9 cellular contexts compared by ENCODE assay signal in genomic region chr3:71103430-71103881, GRCh38.
A peak's percentile ranks its signal among the peaks of the same experiment; 100 is the strongest.
DNase-seq lines count a peak whose midpoint lies in the region; ATAC-seq, FAIRE-seq and TF ChIP-seq lines count a peak whose summit lies in the region.
"Had no signal": no experiment of that assay in that cellular context is flagged by ENCODE, and none has a peak within 500 bp of the region (broad histone marks: within the 10 kb centered on the region; RNA-seq: fewer than 3 reads in every experiment).

No MANE protein-coding gene starts in this region.

- peak overlapping the region; percentile 0 for H3K4me2 ChIP-seq in skeletal muscle satellite cell (ENCODE audit: low read length)

- FAIRE-seq in D721Med (lab: Jason Lieb, UNC), result no peak

- no peak for TF ChIP-seq CTCF in foreskin fibroblast (IDR thresholded peaks at IDR 0.05; ENCODE audit: low read depth, low read length)
- no peak for TF ChIP-seq CTCF in D721Med (IDR thresholded peaks at IDR 0.05; ENCODE audit: insufficient read depth, missing control alignments)
- no peak for TF ChIP-seq CTCF in GM10248 (IDR thresholded peaks at IDR 0.05; ENCODE audit: control extremely low read depth, extremely low read depth, low read depth, missing control alignments)

- H3K27me3 ChIP-seq in SJCRH30 (no peaks in the 10 kb centered on the region), skeletal muscle satellite cell (ENCODE audit: control insufficient read depth, insufficient read depth, low read length) (no peaks in the 10 kb centered on the region)

- POLR2A ChIA-PET in GM10248 (lab: Yijun Ruan, JAX), result interaction anchor here (0.7 kb wide), 1 partner anchor 43 kb away, joined by 3 read pairs; no protein-coding TSS in a partner anchor

- DNase-seq in H4 (ENCODE audit: low spot score) (peak; percentile 45), SJCRH30 (peak; percentile 77 to 83), foreskin fibroblast (peak; percentile 93 to 95), D721Med (ENCODE audit: insufficient read length, low spot score) (no peak), GM10248 (ENCODE audit: extremely low spot score) (no peak)
- DNase-seq: effector CD4-positive, alpha-beta T cell had no signal

- H3K36me3 ChIP-seq in SJCRH30, result no peaks in the 10 kb centered on the region
- peaks cover 5% of the 10 kb centered on the region for H3K36me3 ChIP-seq in skeletal muscle satellite cell (ENCODE audit: insufficient read depth, low read length)

- no peaks in the 10 kb centered on the region for H3K9me3 ChIP-seq in SJCRH30 (replicated peaks)
- no peaks in the 10 kb centered on the region for H3K9me3 ChIP-seq in skeletal muscle satellite cell (replicated peaks; ENCODE audit: low read length)

- ATAC-seq in HG03196 (IDR thresholded peaks at IDR 0.05; ENCODE audit: unreplicated experiment) (no peak), HG03139 (IDR thresholded peaks at IDR 0.05; ENCODE audit: unreplicated experiment) (no peak)

- H3K9ac ChIP-seq in skeletal muscle satellite cell (ENCODE audit: low read depth, low read length), result peak overlapping the region; percentile 73

- H3K4me1 ChIP-seq in SJCRH30 (peaks cover 34% of the 10 kb centered on the region), skeletal muscle satellite cell (ENCODE audit: control insufficient read depth, insufficient read depth, low read length) (peaks cover 62% of the 10 kb centered on the region)

- H3K4me3 ChIP-seq in SJCRH30 (peak overlapping the region; percentile 9; the same call in 1 of the 2 replicates), foreskin fibroblast (ENCODE audit: low read depth in 1 of 2, low read length in 2 of 2) (no peak overlapping the region), skeletal muscle satellite cell (ENCODE audit: low read length) (no peak overlapping the region)

- CTCF ChIA-PET in GM10248 (lab: Yijun Ruan, JAX), result interaction anchor here (0.7 kb wide), 1 partner anchor 8 kb away, joined by 3 read pairs; no protein-coding TSS in a partner anchor

- H3K27ac ChIP-seq in SJCRH30, result no peak overlapping the region

Comparison
In these comparisons a context has a peak if more than half of its experiments do, and no peak if none do; other contexts are left out.
1. DNase-seq: peak in H4 (single experiment), SJCRH30 (2 of 2) and foreskin fibroblast (2 of 2); none in D721Med (single experiment) and GM10248 (single experiment).